ENCODE assay signal across 8 cellular contexts in the genomic region with DNA sequence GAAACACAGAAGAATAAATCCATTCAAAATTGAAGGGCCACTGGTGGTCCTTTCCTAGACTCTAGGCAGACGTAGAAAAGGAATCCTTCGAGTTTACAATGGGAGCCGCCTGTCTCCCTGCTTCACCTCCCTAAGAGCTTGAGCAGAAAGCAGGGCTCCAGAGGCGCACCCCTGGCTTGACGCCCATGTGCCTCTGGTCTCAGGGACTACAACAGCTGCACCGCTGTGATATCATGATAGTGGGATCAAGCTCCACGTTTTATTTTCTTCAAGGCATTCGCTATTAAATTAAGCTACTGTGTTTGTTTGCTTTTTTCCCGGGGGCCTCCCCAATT. TPM values are rescaled to one million over a fixed set of nuclear protein-coding genes. Genes with fewer than 3 reads are reported as not detected.
A peak's percentile ranks its signal among the peaks of the same experiment; 100 is the strongest.
DNase-seq lines count a peak whose midpoint lies in the region; ATAC-seq and TF ChIP-seq lines count a peak whose summit lies in the region.

No MANE protein-coding gene starts in this region.

- H3K27me3 ChIP-seq in cardiac muscle cell, result no peaks in the 10 kb centered on the region
- no peaks in the 10 kb centered on the region for H3K27me3 ChIP-seq in lung (ENCODE audit: control insufficient read depth, insufficient read depth)

- no peak for TF ChIP-seq POLR2A in GM18505 (IDR thresholded peaks at IDR 0.05; ENCODE audit: borderline replicate concordance, extremely low read depth, insufficient read depth, insufficient read length)

- H3K4me1 ChIP-seq in cardiac muscle cell (ENCODE audit: low read depth), result peaks cover 5% of the 10 kb centered on the region
- H3K4me1 ChIP-seq in lung (ENCODE audit: control insufficient read depth in 2 of 2, insufficient read depth in 2 of 2, low read length in 2 of 2), result peaks cover 4 to 7% of the 10 kb centered on the region in 2 donors
- H3K4me1 ChIP-seq in urinary bladder (ENCODE audit: insufficient read depth), result no peaks in the 10 kb centered on the region

- DNase-seq in cardiac muscle cell (ENCODE audit: low read depth in 1 of 2, low spot score in 1 of 2) (no peak), left cardiac atrium (no peak), astrocyte of the spinal cord (ENCODE audit: low read depth, low spot score) (no peak), lung (ENCODE audit: low spot score) (no peak), GOT3 (lab: John Stamatoyannopoulos, UW) (no peak)

- H3K9me3 ChIP-seq in cardiac muscle cell (ENCODE audit: low read depth), result no peaks in the 10 kb centered on the region
- no peaks in the 10 kb centered on the region for H3K9me3 ChIP-seq in lung (ENCODE audit: control insufficient read depth in 2 of 2, insufficient read depth in 1 of 2, low read length in 1 of 2)

- H3K27ac ChIP-seq in cardiac muscle cell, result peak overlapping the region; percentile 90
- peak overlapping the region; percentile 85 to 94 for H3K27ac ChIP-seq in lung (ENCODE audit: low read depth in 1 of 2, low read length in 1 of 2)
- H3K27ac ChIP-seq in urinary bladder (ENCODE audit: low read depth), result no peak overlapping the region

- in situ Hi-C loops in astrocyte of the spinal cord (cut with HindIII; ENCODE audit: low sequenced_read_pairs), result no loop called here

- intact Hi-C loops in left cardiac atrium (cut with DNase I), result loop anchor here in 1 of 2 donors (5.0 kb wide), 1 partner anchor 115 kb away; the partner anchor contains the start of gene CDCA8

- peak overlapping the region; percentile 56 for H3K4me3 ChIP-seq in cardiac muscle cell
- peak overlapping the region; percentile 85 for H3K4me3 ChIP-seq in astrocyte of the spinal cord (ENCODE audit: low read depth, low read length)
- H3K4me3 ChIP-seq in lung, result peak overlapping the region; percentile 82
- H3K4me3 ChIP-seq in urinary bladder (ENCODE audit: low read depth, low read length), result peak overlapping the region; percentile 99

- TF ChIP-seq CTCF in cardiac muscle cell (IDR thresholded peaks at IDR 0.05; ENCODE audit: low read depth, low read length), result no peak
- TF ChIP-seq CTCF in astrocyte of the spinal cord (IDR thresholded peaks at IDR 0.05; ENCODE audit: low read depth, low read length), result no peak
- no peak for TF ChIP-seq CTCF in lung (IDR thresholded peaks at IDR 0.05; ENCODE audit: control extremely low read depth, extremely low read depth)

- H3K36me3 ChIP-seq in cardiac muscle cell (peaks cover 30% of the 10 kb centered on the region), lung (ENCODE audit: control insufficient read depth in 2 of 2, insufficient read depth in 2 of 2, low read length in 2 of 2) (peaks cover 26 to 30% of the 10 kb centered on the region in 2 donors), urinary bladder (ENCODE audit: insufficient read depth) (peaks cover 9% of the 10 kb centered on the region)

- WGBS in lung, 2 donors, result 11 to 18% methylated on average over 9 of the region's 9 CpGs
- WGBS in urinary bladder, result 7% methylated on average over 9 of the region's 9 CpGs

- ATAC-seq in left cardiac atrium (no peak), lung (ENCODE audit: insufficient read depth, low FRiP score) (no peak), GM18505 (IDR thresholded peaks at IDR 0.05; ENCODE audit: unreplicated experiment) (no peak), HG03442 (IDR thresholded peaks at IDR 0.05; ENCODE audit: unreplicated experiment) (no peak)

RNA-seq across cellular contexts. Expression of gene C1orf122, which starts 0.4 kb away (rescaled TPM):
- total RNA-seq in cardiac muscle cell, result 104 and 130 TPM in 2 replicates
- 105 and 174 TPM in 2 replicates for polyA plus RNA-seq in cardiac muscle cell
- total RNA-seq in left cardiac atrium, result 10 to 100 TPM; 50.0 to 58.8 TPM
- total RNA-seq in lung, result 10 to 100 TPM in 1 of 2 donors, 1 to 10 TPM in 1; 4.7 to 53.8 TPM
- 10 to 100 TPM; 26.9 to 70.2 TPM for polyA plus RNA-seq in lung
- 10.0 TPM for total RNA-seq in urinary bladder
- 59.2 TPM for polyA plus RNA-seq in urinary bladder

RNA-seq across cellular contexts. Expression of gene YRDC, which starts 0.8 kb away (rescaled TPM):
- total RNA-seq in cardiac muscle cell, result 9.7 and 17.2 TPM in 2 replicates
- 20.0 and 22.2 TPM in 2 replicates for polyA plus RNA-seq in cardiac muscle cell
- 1 to 10 TPM; 5.6 to 9.7 TPM for total RNA-seq in left cardiac atrium
- total RNA-seq in lung, result 10 to 100 TPM in 1 of 2 donors, 1 to 10 TPM in 1; 9.5 to 18.4 TPM
- 10 to 100 TPM; 11.8 to 26.2 TPM for polyA plus RNA-seq in lung
- 6.0 TPM for total RNA-seq in urinary bladder
- polyA plus RNA-seq in urinary bladder, result 15.0 TPM

RNA-seq across cellular contexts. Expression of gene MANEAL, which starts 13.5 kb away (rescaled TPM):
- total RNA-seq in cardiac muscle cell (1.3 and 5.4 TPM in 2 replicates), left cardiac atrium (1 to 10 TPM; 1.2 to 1.6 TPM), lung (1 to 10 TPM; 2.3 to 8.1 TPM), urinary bladder (3.3 TPM)
- polyA plus RNA-seq in cardiac muscle cell (1.7 and 4.1 TPM in 2 replicates), lung (1 to 10 TPM; 2.8 to 4.0 TPM), urinary bladder (3.1 TPM)

RNA-seq across cellular contexts. Expression of gene EPHA10, which starts 42.3 kb away (rescaled TPM):
- total RNA-seq in cardiac muscle cell (0.14 TPM in 1 of 2 replicates, not detected in the other), left cardiac atrium (under 1 TPM; 0.16 to 0.21 TPM), lung (1 to 10 TPM in 1 of 2 donors, not detected in 1; 1.7 TPM), urinary bladder (0.05 TPM)
- polyA plus RNA-seq in cardiac muscle cell (0.38 TPM in 1 of 2 replicates, not detected in the other), lung (under 1 TPM; 0.20 to 0.26 TPM), urinary bladder (0.15 TPM)

RNA-seq across cellular contexts. Expression of gene MTF1, which starts 52.2 kb away (rescaled TPM):
- 1.5 and 1.6 TPM in 2 replicates for total RNA-seq in cardiac muscle cell
- 5.7 and 9.3 TPM in 2 replicates for polyA plus RNA-seq in cardiac muscle cell
- total RNA-seq in left cardiac atrium, result 10 to 100 TPM; 14.9 to 15.5 TPM
- total RNA-seq in lung, result 10 to 100 TPM in 1 of 2 donors, 1 to 10 TPM in 1; 7.9 to 23.3 TPM
- 10 to 100 TPM in 1 of 2 donors, 1 to 10 TPM in 1; 2.6 to 13.6 TPM for polyA plus RNA-seq in lung
- 4.4 TPM for total RNA-seq in urinary bladder
- polyA plus RNA-seq in urinary bladder, result 5.6 TPM
